Comparison of ENCODE assay signal across 23 cellular contexts in the genomic region with DNA sequence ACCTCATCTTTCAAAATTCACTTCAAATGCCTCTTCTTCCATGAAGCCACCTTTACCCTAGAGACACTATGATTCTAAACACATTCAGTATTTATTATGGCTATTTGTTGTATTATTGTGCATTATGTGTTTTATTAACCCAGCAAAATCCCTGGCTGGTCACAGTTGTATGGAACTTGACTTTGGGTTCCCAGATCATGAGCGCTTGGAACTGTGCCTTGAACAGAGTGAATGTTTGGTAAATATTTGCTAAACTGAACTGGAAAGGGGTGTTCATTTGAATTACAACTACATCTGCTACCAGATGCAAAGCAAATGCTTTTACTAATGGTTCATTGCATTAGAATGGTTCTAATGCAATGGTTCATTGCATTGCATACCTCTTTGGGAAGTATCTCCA.
"Had no signal": no experiment of that assay in that cellular context is flagged by ENCODE, and none has a peak within 500 bp of the region (broad histone marks: within the 10 kb centered on the region; RNA-seq: fewer than 3 reads in every experiment).

No MANE protein-coding gene starts in this region.

- H3K4me1 Mint-ChIP-seq: memory B cell, mesothelial cell of epicardium had no signal

- ATAC-seq: effector memory CD8-positive, alpha-beta T cell; gastrocnemius medialis; heart right ventricle; left lung; lower lobe of right lung; natural killer cell treated with Interleukin-12 subunit alpha and Interleukin-12 subunit beta and Interleukin-15 and Interleukin-18, amount 100 ng/mL, for 72 hours had no signal

- H3K4me2 ChIP-seq: neural progenitor cell had no signal

- FAIRE-seq: small intestine, urothelium cell line had no signal

- H2AFZ ChIP-seq: neural progenitor cell had no signal

- H3K9me3 Mint-ChIP-seq: dendritic cell treated with granulocyte-macrophage colony-stimulating factor and Interleukin-4, amounts not matched to agents 40 ng/mL and 50 ng/mL, for 4 days; memory B cell; mesothelial cell of epicardium; type B pancreatic cell had no signal

- H3K4me1 ChIP-seq: esophagus muscularis mucosa, gastrocnemius medialis, heart right ventricle, left lung, lower lobe of right lung, right atrium auricular region had no signal

- H3K36me3 Mint-ChIP-seq: memory B cell; mesothelial cell of epicardium; natural killer cell treated with Interleukin-12 subunit alpha and Interleukin-12 subunit beta and Interleukin-15 and Interleukin-18, amount 100 ng/mL, for 72 hours; neural progenitor cell; type B pancreatic cell had no signal

- H3K27ac Mint-ChIP-seq: dendritic cell treated with granulocyte-macrophage colony-stimulating factor and Interleukin-4, amounts not matched to agents 40 ng/mL and 50 ng/mL, for 4 days; effector memory CD8-positive, alpha-beta T cell; memory B cell; mesothelial cell of epicardium; natural killer cell treated with Interleukin-12 subunit alpha and Interleukin-12 subunit beta and Interleukin-15 and Interleukin-18, amount 100 ng/mL, for 72 hours; neural progenitor cell; type B pancreatic cell had no signal

- H3K4me3 Mint-ChIP-seq: dendritic cell treated with granulocyte-macrophage colony-stimulating factor and Interleukin-4, amounts not matched to agents 40 ng/mL and 50 ng/mL, for 4 days; effector memory CD8-positive, alpha-beta T cell; memory B cell; mesothelial cell of epicardium; natural killer cell treated with Interleukin-12 subunit alpha and Interleukin-12 subunit beta and Interleukin-15 and Interleukin-18, amount 100 ng/mL, for 72 hours; neural progenitor cell; type B pancreatic cell had no signal

- H3K27ac ChIP-seq: epithelial cell of prostate, esophagus muscularis mucosa, gastrocnemius medialis, heart right ventricle, left lung, lower lobe of right lung, neural progenitor cell, ovary, right atrium auricular region had no signal

- H3K27me3 ChIP-seq: esophagus muscularis mucosa, gastrocnemius medialis, heart right ventricle, left lung, neural progenitor cell, ovary, right atrium auricular region had no signal

- H3K9ac ChIP-seq: neural progenitor cell had no signal

- H3K4me3 ChIP-seq: esophagus muscularis mucosa, gastrocnemius medialis, heart right ventricle, left lung, lower lobe of right lung, neural progenitor cell, ovary, right atrium auricular region had no signal

- DNase-seq: effector memory CD8-positive, alpha-beta T cell; gastrocnemius medialis; heart right ventricle; hypothalamus; islet precursor cell; left lung; lower lobe of right lung; nucleus accumbens; ovary; small intestine; stimulated activated CD4-positive, alpha-beta T cell treated with anti-CD3 and anti-CD28 coated beads, Interleukin-12 subunit alpha, Interleukin-12 subunit beta, amount 100 ng/mL, for 4 hours; stimulated activated CD4-positive, alpha-beta T cell treated with anti-CD3 and anti-CD28 coated beads, Interleukin-2, amount 100 ng/mL, for 48 hours; stimulated activated naive CD4-positive, alpha-beta T cell treated with Interleukin-2 at 50 U/mL for 16 hours had no signal

- H3K9me3 ChIP-seq: esophagus muscularis mucosa, gastrocnemius medialis, heart right ventricle, left lung, lower lobe of right lung, ovary, right atrium auricular region had no signal

- H3K27me3 Mint-ChIP-seq: dendritic cell treated with granulocyte-macrophage colony-stimulating factor and Interleukin-4, amounts not matched to agents 40 ng/mL and 50 ng/mL, for 4 days; effector memory CD8-positive, alpha-beta T cell had no signal

- H3K36me3 ChIP-seq: esophagus muscularis mucosa, gastrocnemius medialis, heart right ventricle, left lung, lower lobe of right lung, neural progenitor cell, ovary, right atrium auricular region had no signal
